ENCODE assay signal across 10 cellular contexts in the genomic region with DNA sequence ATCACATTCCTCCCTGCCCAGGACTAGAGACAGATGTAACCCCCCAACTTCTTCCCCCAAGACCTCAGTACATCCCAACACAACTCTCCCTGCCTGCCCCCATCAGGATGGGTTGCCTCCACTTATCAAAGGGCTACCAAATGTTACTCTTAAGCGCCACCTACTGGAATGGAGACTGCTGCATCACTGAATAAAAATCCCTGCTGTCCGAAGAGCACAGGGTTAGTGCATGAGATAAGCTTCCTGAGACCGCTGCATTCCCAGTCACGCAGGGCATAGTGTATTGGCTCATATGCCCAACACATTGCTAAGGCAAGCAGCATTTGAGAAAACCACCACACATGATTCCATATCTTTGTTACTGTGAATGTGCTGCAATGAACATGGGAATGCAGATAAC.
A peak's percentile ranks its signal among the peaks of the same experiment; 100 is the strongest.
DNase-seq lines count a peak whose midpoint lies in the region; ATAC-seq and TF ChIP-seq lines count a peak whose summit lies in the region.
"Had no signal": no experiment of that assay in that cellular context is flagged by ENCODE, and none has a peak within 500 bp of the region (broad histone marks: within the 10 kb centered on the region; RNA-seq: fewer than 3 reads in every experiment).

No MANE protein-coding gene starts in this region.

- H3K27me3 ChIP-seq in GM23338 (ENCODE audit: insufficient read depth) (no peaks in the 10 kb centered on the region), PC-9 (ENCODE audit: insufficient read depth, low read depth) (no peaks in the 10 kb centered on the region)
- no peaks in the 10 kb centered on the region for H3K27me3 ChIP-seq in CD4-positive, alpha-beta memory T cell (ENCODE audit: insufficient read depth, low read length)

- H3K27ac Mint-ChIP-seq in GM23338 (no peak overlapping the region), CD14-positive monocyte (no peak overlapping the region)
- H3K27ac Mint-ChIP-seq in CD4-positive, alpha-beta memory T cell: no peak overlapping the region
- no peak overlapping the region for H3K27ac Mint-ChIP-seq in activated CD8-positive, alpha-beta T cell treated with anti-CD3 and anti-CD28 coated beads, Interleukin-2, amount 10 ng/mL, durations not matched to agents 7 days and 5 days

- no peaks in the 10 kb centered on the region for H3K27me3 Mint-ChIP-seq in GM23338 (ENCODE audit: insufficient read depth, low read depth, poor library complexity)
- H3K27me3 Mint-ChIP-seq in CD14-positive monocyte (ENCODE audit: low read depth in 3 of 3): peaks cover 0 to 1% (median 0%) of the 10 kb centered on the region in 3 donors
- H3K27me3 Mint-ChIP-seq in CD4-positive, alpha-beta memory T cell: no peaks in the 10 kb centered on the region
- no peaks in the 10 kb centered on the region for H3K27me3 Mint-ChIP-seq in activated CD8-positive, alpha-beta T cell treated with anti-CD3 and anti-CD28 coated beads, Interleukin-2, amount 10 ng/mL, durations not matched to agents 7 days and 5 days (ENCODE audit: low read depth)

- H3K27ac ChIP-seq in GM23338 (ENCODE audit: low read depth) (no peak overlapping the region), PC-9 (no peak overlapping the region)
- no peak overlapping the region for H3K27ac ChIP-seq in CD4-positive, alpha-beta memory T cell (ENCODE audit: low read depth, low read length)

- no peaks in the 10 kb centered on the region for H3K9me3 ChIP-seq in PC-9 (ENCODE audit: insufficient read depth, low read depth)
- H3K9me3 ChIP-seq in CD4-positive, alpha-beta memory T cell (ENCODE audit: control insufficient read depth in 1 of 2, low read length in 2 of 2): no peaks in the 10 kb centered on the region

- H3K9me3 Mint-ChIP-seq in GM23338 (no peaks in the 10 kb centered on the region; the same call in 2 of the 3 replicates), CD14-positive monocyte (no peaks in the 10 kb centered on the region)
- peaks cover 0 to 3% (median 0%) of the 10 kb centered on the region in 8 donors for H3K9me3 Mint-ChIP-seq in CD4-positive, alpha-beta memory T cell
- no peaks in the 10 kb centered on the region for H3K9me3 Mint-ChIP-seq in activated CD8-positive, alpha-beta T cell treated with anti-CD3 and anti-CD28 coated beads, Interleukin-2, amount 10 ng/mL, durations not matched to agents 7 days and 5 days (ENCODE audit: insufficient read depth)

- H4K20me1 ChIP-seq in GM23338 (replicated peaks; ENCODE audit: insufficient read depth) (no peaks in the 10 kb centered on the region), PC-9 (ENCODE audit: insufficient read depth) (no peaks in the 10 kb centered on the region)

- H3K4me2 ChIP-seq in GM23338 (no peak overlapping the region), PC-9 (no peak overlapping the region)

- H3K36me3 Mint-ChIP-seq in GM23338 (ENCODE audit: low read depth): no peaks in the 10 kb centered on the region
- no peaks in the 10 kb centered on the region for H3K36me3 Mint-ChIP-seq in CD14-positive monocyte
- H3K36me3 Mint-ChIP-seq in CD4-positive, alpha-beta memory T cell: no peaks in the 10 kb centered on the region
- H3K36me3 Mint-ChIP-seq in activated CD8-positive, alpha-beta T cell treated with anti-CD3 and anti-CD28 coated beads, Interleukin-2, amount 10 ng/mL, durations not matched to agents 7 days and 5 days (ENCODE audit: low read depth): no peaks in the 10 kb centered on the region

- H3K4me3 ChIP-seq in GM23338 (no peak overlapping the region), PC-9 (no peak overlapping the region)
- no peak overlapping the region for H3K4me3 ChIP-seq in CD4-positive, alpha-beta memory T cell (ENCODE audit: low read length in 2 of 2)

- POLR2A ChIA-PET in PC-9 (lab: Charles Lee; ENCODE audit: unreplicated experiment): no interaction called here
- POLR2A ChIA-PET in CD4-positive, alpha-beta memory T cell (lab: Charles Lee; ENCODE audit: partially characterized antibody): no interaction called here
- POLR2A ChIA-PET in activated CD8-positive, alpha-beta T cell treated with anti-CD3 and anti-CD28 coated beads, Interleukin-2, amount 10 ng/mL, durations not matched to agents 7 days and 5 days (lab: Charles Lee): no interaction called here

- BruUV-seq in PC-9 (replicated peaks; lab: Mats Ljungman, UMichigan): no TSS peak

- H3K9me2 ChIP-seq in GM23338 (ENCODE audit: insufficient read depth) (no peaks in the 10 kb centered on the region), PC-9 (ENCODE audit: insufficient read depth) (no peaks in the 10 kb centered on the region)

- no peaks in the 10 kb centered on the region for H3F3A ChIP-seq in GM23338 (replicated peaks; ENCODE audit: low read depth)
- H3F3A ChIP-seq in PC-9 (ENCODE audit: insufficient read depth, low read depth): no peaks in the 10 kb centered on the region

- H3K36me3 ChIP-seq in GM23338 (ENCODE audit: insufficient read depth): no peaks in the 10 kb centered on the region
- H3K36me3 ChIP-seq in PC-9 (ENCODE audit: low read depth): no peaks in the 10 kb centered on the region
- no peaks in the 10 kb centered on the region for H3K36me3 ChIP-seq in CD4-positive, alpha-beta memory T cell (ENCODE audit: insufficient read depth, low read length)

- H3K4me3 Mint-ChIP-seq in GM23338 (no peak overlapping the region), CD14-positive monocyte (no peak overlapping the region)
- no peak overlapping the region for H3K4me3 Mint-ChIP-seq in CD4-positive, alpha-beta memory T cell
- no peak overlapping the region for H3K4me3 Mint-ChIP-seq in activated CD8-positive, alpha-beta T cell treated with anti-CD3 and anti-CD28 coated beads, Interleukin-2, amount 10 ng/mL, durations not matched to agents 7 days and 5 days

- intact Hi-C loops in PC-9 (cut with micrococcal nuclease; ENCODE audit: unreplicated experiment) (no loop called here), CD14-positive monocyte (cut with micrococcal nuclease) (no loop called here)
- intact Hi-C loops in CD4-positive, alpha-beta memory T cell (cut with micrococcal nuclease): no loop called here

- TF ChIP-seq CTCF in GM23338 (conservative IDR thresholded peaks at IDR 0.05; ENCODE audit: low read depth in 2 of 2) (peak; percentile 56 to 71), PC-9 (conservative IDR thresholded peaks at IDR 0.05) (peak; percentile 23; the same call in 1 of the 2 replicates), CD14-positive monocyte (IDR thresholded peaks at IDR 0.05) (no peak)

- H3K4me1 ChIP-seq in GM23338 (ENCODE audit: insufficient read depth) (no peaks in the 10 kb centered on the region), PC-9 (replicated peaks; ENCODE audit: insufficient read depth) (no peaks in the 10 kb centered on the region)
- H3K4me1 ChIP-seq in CD4-positive, alpha-beta memory T cell (ENCODE audit: insufficient read depth, low read length): no peaks in the 10 kb centered on the region

- H3K79me2 ChIP-seq in GM23338 (replicated peaks; ENCODE audit: insufficient read depth) (no peaks in the 10 kb centered on the region), PC-9 (ENCODE audit: low read depth) (no peaks in the 10 kb centered on the region)

- DNase-seq in DMS153 treated with DMSO at 0.1 percent for 48 hours (lab: John Stamatoyannopoulos, UW; ENCODE audit: unreplicated experiment) (peak; percentile 8), GM23338 (ENCODE audit: low spot score) (peak; percentile 62), PC-9 (no peak), iPS DF 4.7 (ENCODE audit: extremely low read depth, low spot score) (peak; percentile 3), CD14-positive monocyte (ENCODE audit: low spot score) (no peak)
- no peak for DNase-seq in CD4-positive, alpha-beta memory T cell
- DNase-seq in activated CD8-positive, alpha-beta T cell treated with anti-CD3 and anti-CD28 coated beads, Interleukin-2, amount 10 ng/mL, durations not matched to agents 7 days and 5 days: no peak
- DNase-seq: activated naive CD4-positive, alpha-beta T cell; midbrain had no signal

- CTCF ChIA-PET in PC-9 (lab: Charles Lee): interaction anchor here (0.6 kb wide), 1 partner anchor 38 kb away, joined by 5 read pairs; no protein-coding TSS in a partner anchor
- CTCF ChIA-PET in CD4-positive, alpha-beta memory T cell (lab: Charles Lee; ENCODE audit: partially characterized antibody): no interaction called here
- CTCF ChIA-PET in activated CD8-positive, alpha-beta T cell treated with anti-CD3 and anti-CD28 coated beads, Interleukin-2, amount 10 ng/mL, durations not matched to agents 7 days and 5 days (lab: Charles Lee): no interaction called here

- H3K4me1 Mint-ChIP-seq in GM23338 (no peaks in the 10 kb centered on the region), CD14-positive monocyte (no peaks in the 10 kb centered on the region)
- no peaks in the 10 kb centered on the region for H3K4me1 Mint-ChIP-seq in CD4-positive, alpha-beta memory T cell
- no peaks in the 10 kb centered on the region for H3K4me1 Mint-ChIP-seq in activated CD8-positive, alpha-beta T cell treated with anti-CD3 and anti-CD28 coated beads, Interleukin-2, amount 10 ng/mL, durations not matched to agents 7 days and 5 days (ENCODE audit: low read depth)

- H2AFZ ChIP-seq in GM23338 (no peak overlapping the region), PC-9 (no peak overlapping the region)

- ATAC-seq in GM23338 (peak; percentile 85), HG02798 (IDR thresholded peaks at IDR 0.05; ENCODE audit: poor library complexity, unreplicated experiment) (no peak)
- no peak for ATAC-seq in activated CD8-positive, alpha-beta T cell treated with anti-CD3 and anti-CD28 coated beads, Interleukin-2, amount 10 ng/mL, durations not matched to agents 7 days and 5 days

TF ChIP-seq in GM23338, 12 proteins besides CTCF, POLR2A, EP300 and RAD21:
- TF ChIP-seq EZH2phosphoT487 (IDR thresholded peaks at IDR 0.05; ENCODE audit: unreplicated experiment): no peak
- TF ChIP-seq JUNB (IDR thresholded peaks at IDR 0.05; ENCODE audit: unreplicated experiment): no peak

Comparison
In these comparisons a context has a peak if more than half of its experiments do, and no peak if none do; other contexts are left out.
1. DNase-seq: peak in DMS153 treated with DMSO at 0.1 percent for 48 hours (single experiment), GM23338 (single experiment) and iPS DF 4.7 (single experiment); none in PC-9 (0 of 2), CD14-positive monocyte (single experiment), CD4-positive, alpha-beta memory T cell (0 of 5) and activated CD8-positive, alpha-beta T cell treated with anti-CD3 and anti-CD28 coated beads, Interleukin-2, amount 10 ng/mL, durations not matched to agents 7 days and 5 days (single experiment).